In the genomic region with DNA sequence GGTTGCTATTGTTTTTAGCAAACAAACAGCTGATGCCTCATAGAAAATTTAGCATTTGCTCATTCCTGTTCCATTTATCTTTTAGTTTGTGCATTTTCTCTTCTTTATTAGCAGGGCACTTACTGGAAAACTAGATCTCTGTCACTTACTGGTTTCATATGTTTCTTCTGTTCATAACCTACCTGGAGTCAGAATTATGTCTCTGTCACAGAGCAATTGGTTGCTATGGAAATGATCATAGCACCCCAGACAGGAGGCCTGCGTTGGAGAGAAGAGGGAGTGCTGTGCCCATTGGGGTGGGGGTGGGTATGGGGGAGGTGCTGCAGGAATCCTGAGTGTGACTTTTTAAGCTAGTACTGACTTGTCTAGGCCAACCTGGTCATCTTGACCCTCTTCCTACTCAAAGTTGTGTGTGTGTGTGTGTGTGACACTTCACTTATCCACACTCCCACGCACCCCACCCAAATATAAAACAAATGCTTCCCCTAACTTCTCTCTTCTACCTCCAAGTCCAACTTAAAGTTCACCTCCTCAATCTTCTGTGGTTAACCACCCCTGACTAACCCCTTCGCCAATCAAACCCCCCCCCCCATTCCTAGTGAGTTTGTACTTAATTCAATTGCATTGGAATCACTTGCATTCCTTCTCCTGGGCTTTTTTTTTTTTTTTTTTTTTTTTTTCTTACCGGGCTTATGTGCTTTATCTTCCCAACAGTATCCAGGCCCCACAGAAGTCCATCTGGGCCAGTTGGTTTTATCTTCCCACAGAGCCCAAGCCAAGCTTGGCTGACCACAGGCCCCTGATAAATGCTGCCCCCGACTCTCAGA, we compare ENCODE assay signal across 1 cellular context.
TF ChIP-seq lines count a peak whose summit lies in the region.

No MANE protein-coding gene starts in this region.

TF ChIP-seq in K562, 482 proteins besides CTCF, POLR2A, EP300 and RAD21 (continued from another document and continues in another):
- TF ChIP-seq, protein P1, sequence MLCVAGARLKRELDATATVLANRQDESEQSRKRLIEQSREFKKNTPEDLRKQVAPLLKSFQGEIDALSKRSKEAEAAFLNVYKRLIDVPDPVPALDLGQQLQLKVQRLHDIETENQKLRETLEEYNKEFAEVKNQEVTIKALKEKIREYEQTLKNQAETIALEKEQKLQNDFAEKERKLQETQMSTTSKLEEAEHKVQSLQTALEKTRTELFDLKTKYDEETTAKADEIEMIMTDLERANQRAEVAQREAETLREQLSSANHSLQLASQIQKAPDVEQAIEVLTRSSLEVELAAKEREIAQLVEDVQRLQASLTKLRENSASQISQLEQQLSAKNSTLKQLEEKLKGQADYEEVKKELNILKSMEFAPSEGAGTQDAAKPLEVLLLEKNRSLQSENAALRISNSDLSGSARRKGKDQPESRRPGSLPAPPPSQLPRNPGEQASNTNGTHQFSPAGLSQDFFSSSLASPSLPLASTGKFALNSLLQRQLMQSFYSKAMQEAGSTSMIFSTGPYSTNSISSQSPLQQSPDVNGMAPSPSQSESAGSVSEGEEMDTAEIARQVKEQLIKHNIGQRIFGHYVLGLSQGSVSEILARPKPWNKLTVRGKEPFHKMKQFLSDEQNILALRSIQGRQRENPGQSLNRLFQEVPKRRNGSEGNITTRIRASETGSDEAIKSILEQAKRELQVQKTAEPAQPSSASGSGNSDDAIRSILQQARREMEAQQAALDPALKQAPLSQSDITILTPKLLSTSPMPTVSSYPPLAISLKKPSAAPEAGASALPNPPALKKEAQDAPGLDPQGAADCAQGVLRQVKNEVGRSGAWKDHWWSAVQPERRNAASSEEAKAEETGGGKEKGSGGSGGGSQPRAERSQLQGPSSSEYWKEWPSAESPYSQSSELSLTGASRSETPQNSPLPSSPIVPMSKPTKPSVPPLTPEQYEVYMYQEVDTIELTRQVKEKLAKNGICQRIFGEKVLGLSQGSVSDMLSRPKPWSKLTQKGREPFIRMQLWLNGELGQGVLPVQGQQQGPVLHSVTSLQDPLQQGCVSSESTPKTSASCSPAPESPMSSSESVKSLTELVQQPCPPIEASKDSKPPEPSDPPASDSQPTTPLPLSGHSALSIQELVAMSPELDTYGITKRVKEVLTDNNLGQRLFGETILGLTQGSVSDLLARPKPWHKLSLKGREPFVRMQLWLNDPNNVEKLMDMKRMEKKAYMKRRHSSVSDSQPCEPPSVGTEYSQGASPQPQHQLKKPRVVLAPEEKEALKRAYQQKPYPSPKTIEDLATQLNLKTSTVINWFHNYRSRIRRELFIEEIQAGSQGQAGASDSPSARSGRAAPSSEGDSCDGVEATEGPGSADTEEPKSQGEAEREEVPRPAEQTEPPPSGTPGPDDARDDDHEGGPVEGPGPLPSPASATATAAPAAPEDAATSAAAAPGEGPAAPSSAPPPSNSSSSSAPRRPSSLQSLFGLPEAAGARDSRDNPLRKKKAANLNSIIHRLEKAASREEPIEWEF (CRISPR knock-in tag; IDR thresholded peaks at IDR 0.05), result no peak
- TF ChIP-seq TRIM24 (IDR thresholded peaks at IDR 0.05) (peak in 1 of 2 experiments; percentile 13; a peak in 1 of 4 replicates), MAFG (tag; conservative IDR thresholded peaks at IDR 0.05) (no peak), RFX7 (CRISPR knock-in tag; IDR thresholded peaks at IDR 0.05) (no peak), SETDB1 (IDR thresholded peaks at IDR 0.05; ENCODE audit: low read length) (no peak), SAP30 (IDR thresholded peaks at IDR 0.05; ENCODE audit: borderline replicate concordance, insufficient read depth, low read depth, low read length, poor library complexity, severe bottlenecking) (no peak), DPF2 (IDR thresholded peaks at IDR 0.05) (no peak), ZNF24 (IDR thresholded peaks at IDR 0.05) (no peak), POU5F1 (IDR thresholded peaks at IDR 0.05; ENCODE audit: borderline replicate concordance, low read depth, low read length, partially characterized antibody) (no peak), HCFC1 (IDR thresholded peaks at IDR 0.05; ENCODE audit: low read depth, low read length) (no peak), IRF2 (CRISPR knock-in tag; IDR thresholded peaks at IDR 0.05) (no peak), ZNF583 (CRISPR knock-in tag; IDR thresholded peaks at IDR 0.05) (no peak), JUNB (CRISPR knock-in tag; conservative IDR thresholded peaks at IDR 0.05) (no peak), ZNF23 (CRISPR knock-in tag; IDR thresholded peaks at IDR 0.05) (no peak), STAG1 (CRISPR knock-in tag; IDR thresholded peaks at IDR 0.05; ENCODE audit: borderline replicate concordance) (no peak), TAF9B (IDR thresholded peaks at IDR 0.05; ENCODE audit: partially characterized antibody) (no peak), ZNF76 (CRISPR knock-in tag; IDR thresholded peaks at IDR 0.05; ENCODE audit: borderline replicate concordance) (no peak), HIVEP1 (CRISPR knock-in tag; IDR thresholded peaks at IDR 0.05) (no peak), RAD51 (IDR thresholded peaks at IDR 0.05; ENCODE audit: borderline replicate concordance, low read depth) (no peak), ZNF780A (CRISPR knock-in tag; IDR thresholded peaks at IDR 0.05) (no peak), KLF1 (tag; IDR thresholded peaks at IDR 0.05) (no peak), SIX5 (IDR thresholded peaks at IDR 0.05; ENCODE audit: borderline replicate concordance in 1 of 2, insufficient read depth in 1 of 2, low read depth in 1 of 2, low read length in 2 of 2) (no peak), NCOA2 (IDR thresholded peaks at IDR 0.05; ENCODE audit: partially characterized antibody in 2 of 2) (no peak), MTF1 (CRISPR knock-in tag; IDR thresholded peaks at IDR 0.05; ENCODE audit: borderline replicate concordance) (no peak), RBM17 (IDR thresholded peaks at IDR 0.05; ENCODE audit: borderline replicate concordance, low read depth, low read length) (no peak), ZNF263 (CRISPR knock-in tag; IDR thresholded peaks at IDR 0.05; ENCODE audit: borderline replicate concordance) (no peak), SP2 (IDR thresholded peaks at IDR 0.05; ENCODE audit: extremely low read depth, low read depth, low read length, poor library complexity, severe bottlenecking) (no peak), NUFIP1 (IDR thresholded peaks at IDR 0.05; ENCODE audit: partially characterized antibody) (no peak), NCOR1 (IDR thresholded peaks at IDR 0.05) (peak; percentile 54; the same call in 1 of the 2 replicates), CBX1 (IDR thresholded peaks at IDR 0.05; ENCODE audit: low read depth) (no peak), TCFL5 (CRISPR knock-in tag; conservative IDR thresholded peaks at IDR 0.05) (no peak), KAT2B (IDR thresholded peaks at IDR 0.05; ENCODE audit: low read depth, low read length) (no peak), TEAD2 (tag; IDR thresholded peaks at IDR 0.05) (no peak), HLTF (IDR thresholded peaks at IDR 0.05) (no peak), TCF3 (CRISPR knock-in tag; IDR thresholded peaks at IDR 0.05) (peak; percentile 71), TEAD4 (IDR thresholded peaks at IDR 0.05; ENCODE audit: low read length) (0 out of 2 replicates have a peak, but pooled peaks have one; percentile 32), TEAD4 (CRISPR knock-in tag; IDR thresholded peaks at IDR 0.05; ENCODE audit: borderline replicate concordance) (no peak), NR2C2 (CRISPR knock-in tag; IDR thresholded peaks at IDR 0.05) (no peak), NR2C2 (tag; IDR thresholded peaks at IDR 0.05) (no peak), KLF16 (IDR thresholded peaks at IDR 0.05) (no peak), SMAD4 (CRISPR knock-in tag; conservative IDR thresholded peaks at IDR 0.05) (no peak), IFI16 (CRISPR knock-in tag; IDR thresholded peaks at IDR 0.05) (no peak), ZC3H11A (IDR thresholded peaks at IDR 0.05; ENCODE audit: low read depth, low read length) (no peak), GTF2E2 (tag; IDR thresholded peaks at IDR 0.05) (no peak), ZSCAN32 (CRISPR knock-in tag; IDR thresholded peaks at IDR 0.05) (no peak)
- TF ChIP-seq, protein P2, sequence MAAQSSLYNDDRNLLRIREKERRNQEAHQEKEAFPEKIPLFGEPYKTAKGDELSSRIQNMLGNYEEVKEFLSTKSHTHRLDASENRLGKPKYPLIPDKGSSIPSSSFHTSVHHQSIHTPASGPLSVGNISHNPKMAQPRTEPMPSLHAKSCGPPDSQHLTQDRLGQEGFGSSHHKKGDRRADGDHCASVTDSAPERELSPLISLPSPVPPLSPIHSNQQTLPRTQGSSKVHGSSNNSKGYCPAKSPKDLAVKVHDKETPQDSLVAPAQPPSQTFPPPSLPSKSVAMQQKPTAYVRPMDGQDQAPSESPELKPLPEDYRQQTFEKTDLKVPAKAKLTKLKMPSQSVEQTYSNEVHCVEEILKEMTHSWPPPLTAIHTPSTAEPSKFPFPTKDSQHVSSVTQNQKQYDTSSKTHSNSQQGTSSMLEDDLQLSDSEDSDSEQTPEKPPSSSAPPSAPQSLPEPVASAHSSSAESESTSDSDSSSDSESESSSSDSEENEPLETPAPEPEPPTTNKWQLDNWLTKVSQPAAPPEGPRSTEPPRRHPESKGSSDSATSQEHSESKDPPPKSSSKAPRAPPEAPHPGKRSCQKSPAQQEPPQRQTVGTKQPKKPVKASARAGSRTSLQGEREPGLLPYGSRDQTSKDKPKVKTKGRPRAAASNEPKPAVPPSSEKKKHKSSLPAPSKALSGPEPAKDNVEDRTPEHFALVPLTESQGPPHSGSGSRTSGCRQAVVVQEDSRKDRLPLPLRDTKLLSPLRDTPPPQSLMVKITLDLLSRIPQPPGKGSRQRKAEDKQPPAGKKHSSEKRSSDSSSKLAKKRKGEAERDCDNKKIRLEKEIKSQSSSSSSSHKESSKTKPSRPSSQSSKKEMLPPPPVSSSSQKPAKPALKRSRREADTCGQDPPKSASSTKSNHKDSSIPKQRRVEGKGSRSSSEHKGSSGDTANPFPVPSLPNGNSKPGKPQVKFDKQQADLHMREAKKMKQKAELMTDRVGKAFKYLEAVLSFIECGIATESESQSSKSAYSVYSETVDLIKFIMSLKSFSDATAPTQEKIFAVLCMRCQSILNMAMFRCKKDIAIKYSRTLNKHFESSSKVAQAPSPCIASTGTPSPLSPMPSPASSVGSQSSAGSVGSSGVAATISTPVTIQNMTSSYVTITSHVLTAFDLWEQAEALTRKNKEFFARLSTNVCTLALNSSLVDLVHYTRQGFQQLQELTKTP (IDR thresholded peaks at IDR 0.05; ENCODE audit: low read depth in 1 of 2, partially characterized antibody in 2 of 2), result no peak
- TF ChIP-seq, protein P3, sequence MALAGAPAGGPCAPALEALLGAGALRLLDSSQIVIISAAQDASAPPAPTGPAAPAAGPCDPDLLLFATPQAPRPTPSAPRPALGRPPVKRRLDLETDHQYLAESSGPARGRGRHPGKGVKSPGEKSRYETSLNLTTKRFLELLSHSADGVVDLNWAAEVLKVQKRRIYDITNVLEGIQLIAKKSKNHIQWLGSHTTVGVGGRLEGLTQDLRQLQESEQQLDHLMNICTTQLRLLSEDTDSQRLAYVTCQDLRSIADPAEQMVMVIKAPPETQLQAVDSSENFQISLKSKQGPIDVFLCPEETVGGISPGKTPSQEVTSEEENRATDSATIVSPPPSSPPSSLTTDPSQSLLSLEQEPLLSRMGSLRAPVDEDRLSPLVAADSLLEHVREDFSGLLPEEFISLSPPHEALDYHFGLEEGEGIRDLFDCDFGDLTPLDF (CRISPR knock-in tag; IDR thresholded peaks at IDR 0.05), result no peak
- TF ChIP-seq, protein P4, sequence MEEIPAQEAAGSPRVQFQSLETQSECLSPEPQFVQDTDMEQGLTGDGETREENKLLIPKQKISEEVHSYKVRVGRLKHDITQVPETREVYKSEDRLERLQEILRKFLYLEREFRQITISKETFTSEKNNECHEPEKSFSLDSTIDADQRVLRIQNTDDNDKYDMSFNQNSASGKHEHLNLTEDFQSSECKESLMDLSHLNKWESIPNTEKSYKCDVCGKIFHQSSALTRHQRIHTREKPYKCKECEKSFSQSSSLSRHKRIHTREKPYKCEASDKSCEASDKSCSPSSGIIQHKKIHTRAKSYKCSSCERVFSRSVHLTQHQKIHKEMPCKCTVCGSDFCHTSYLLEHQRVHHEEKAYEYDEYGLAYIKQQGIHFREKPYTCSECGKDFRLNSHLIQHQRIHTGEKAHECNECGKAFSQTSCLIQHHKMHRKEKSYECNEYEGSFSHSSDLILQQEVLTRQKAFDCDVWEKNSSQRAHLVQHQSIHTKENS (CRISPR knock-in tag; IDR thresholded peaks at IDR 0.05), result no peak
- TF ChIP-seq, protein P5, sequence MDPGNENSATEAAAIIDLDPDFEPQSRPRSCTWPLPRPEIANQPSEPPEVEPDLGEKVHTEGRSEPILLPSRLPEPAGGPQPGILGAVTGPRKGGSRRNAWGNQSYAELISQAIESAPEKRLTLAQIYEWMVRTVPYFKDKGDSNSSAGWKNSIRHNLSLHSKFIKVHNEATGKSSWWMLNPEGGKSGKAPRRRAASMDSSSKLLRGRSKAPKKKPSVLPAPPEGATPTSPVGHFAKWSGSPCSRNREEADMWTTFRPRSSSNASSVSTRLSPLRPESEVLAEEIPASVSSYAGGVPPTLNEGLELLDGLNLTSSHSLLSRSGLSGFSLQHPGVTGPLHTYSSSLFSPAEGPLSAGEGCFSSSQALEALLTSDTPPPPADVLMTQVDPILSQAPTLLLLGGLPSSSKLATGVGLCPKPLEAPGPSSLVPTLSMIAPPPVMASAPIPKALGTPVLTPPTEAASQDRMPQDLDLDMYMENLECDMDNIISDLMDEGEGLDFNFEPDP (CRISPR knock-in tag; IDR thresholded peaks at IDR 0.05), result no peak
- TF ChIP-seq, protein P6, sequence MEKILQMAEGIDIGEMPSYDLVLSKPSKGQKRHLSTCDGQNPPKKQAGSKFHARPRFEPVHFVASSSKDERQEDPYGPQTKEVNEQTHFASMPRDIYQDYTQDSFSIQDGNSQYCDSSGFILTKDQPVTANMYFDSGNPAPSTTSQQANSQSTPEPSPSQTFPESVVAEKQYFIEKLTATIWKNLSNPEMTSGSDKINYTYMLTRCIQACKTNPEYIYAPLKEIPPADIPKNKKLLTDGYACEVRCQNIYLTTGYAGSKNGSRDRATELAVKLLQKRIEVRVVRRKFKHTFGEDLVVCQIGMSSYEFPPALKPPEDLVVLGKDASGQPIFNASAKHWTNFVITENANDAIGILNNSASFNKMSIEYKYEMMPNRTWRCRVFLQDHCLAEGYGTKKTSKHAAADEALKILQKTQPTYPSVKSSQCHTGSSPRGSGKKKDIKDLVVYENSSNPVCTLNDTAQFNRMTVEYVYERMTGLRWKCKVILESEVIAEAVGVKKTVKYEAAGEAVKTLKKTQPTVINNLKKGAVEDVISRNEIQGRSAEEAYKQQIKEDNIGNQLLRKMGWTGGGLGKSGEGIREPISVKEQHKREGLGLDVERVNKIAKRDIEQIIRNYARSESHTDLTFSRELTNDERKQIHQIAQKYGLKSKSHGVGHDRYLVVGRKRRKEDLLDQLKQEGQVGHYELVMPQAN (IDR thresholded peaks at IDR 0.05; ENCODE audit: borderline replicate concordance), result no peak
